Comparison of ENCODE assay signal across 1 cellular context in the genomic region with DNA sequence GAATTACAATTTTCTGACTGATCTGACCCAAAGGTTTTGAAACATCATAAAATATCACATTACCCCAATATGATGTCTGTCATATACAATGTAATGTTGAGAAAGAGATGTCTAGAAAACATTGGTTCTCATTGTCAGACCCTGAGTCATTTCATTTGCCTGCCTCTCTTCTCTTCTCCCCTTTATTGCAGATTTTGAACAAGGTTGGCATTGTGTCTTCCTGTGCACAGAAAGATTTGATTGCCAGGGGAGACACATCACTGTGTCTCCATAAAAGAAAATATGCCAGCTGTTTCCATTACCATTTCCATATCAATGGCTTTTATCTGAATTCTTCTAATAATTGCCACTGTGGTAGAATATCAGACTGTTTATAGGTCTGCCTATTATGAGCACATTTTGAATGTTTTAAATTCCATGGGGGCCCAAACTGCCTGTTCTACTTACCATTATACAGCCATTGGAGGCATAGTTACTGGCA.
TF ChIP-seq lines count a peak whose summit lies in the region.

No MANE protein-coding gene starts in this region.

TF ChIP-seq in GM23338, 12 proteins besides CTCF, POLR2A, EP300 and RAD21:
- TF ChIP-seq, protein P1, sequence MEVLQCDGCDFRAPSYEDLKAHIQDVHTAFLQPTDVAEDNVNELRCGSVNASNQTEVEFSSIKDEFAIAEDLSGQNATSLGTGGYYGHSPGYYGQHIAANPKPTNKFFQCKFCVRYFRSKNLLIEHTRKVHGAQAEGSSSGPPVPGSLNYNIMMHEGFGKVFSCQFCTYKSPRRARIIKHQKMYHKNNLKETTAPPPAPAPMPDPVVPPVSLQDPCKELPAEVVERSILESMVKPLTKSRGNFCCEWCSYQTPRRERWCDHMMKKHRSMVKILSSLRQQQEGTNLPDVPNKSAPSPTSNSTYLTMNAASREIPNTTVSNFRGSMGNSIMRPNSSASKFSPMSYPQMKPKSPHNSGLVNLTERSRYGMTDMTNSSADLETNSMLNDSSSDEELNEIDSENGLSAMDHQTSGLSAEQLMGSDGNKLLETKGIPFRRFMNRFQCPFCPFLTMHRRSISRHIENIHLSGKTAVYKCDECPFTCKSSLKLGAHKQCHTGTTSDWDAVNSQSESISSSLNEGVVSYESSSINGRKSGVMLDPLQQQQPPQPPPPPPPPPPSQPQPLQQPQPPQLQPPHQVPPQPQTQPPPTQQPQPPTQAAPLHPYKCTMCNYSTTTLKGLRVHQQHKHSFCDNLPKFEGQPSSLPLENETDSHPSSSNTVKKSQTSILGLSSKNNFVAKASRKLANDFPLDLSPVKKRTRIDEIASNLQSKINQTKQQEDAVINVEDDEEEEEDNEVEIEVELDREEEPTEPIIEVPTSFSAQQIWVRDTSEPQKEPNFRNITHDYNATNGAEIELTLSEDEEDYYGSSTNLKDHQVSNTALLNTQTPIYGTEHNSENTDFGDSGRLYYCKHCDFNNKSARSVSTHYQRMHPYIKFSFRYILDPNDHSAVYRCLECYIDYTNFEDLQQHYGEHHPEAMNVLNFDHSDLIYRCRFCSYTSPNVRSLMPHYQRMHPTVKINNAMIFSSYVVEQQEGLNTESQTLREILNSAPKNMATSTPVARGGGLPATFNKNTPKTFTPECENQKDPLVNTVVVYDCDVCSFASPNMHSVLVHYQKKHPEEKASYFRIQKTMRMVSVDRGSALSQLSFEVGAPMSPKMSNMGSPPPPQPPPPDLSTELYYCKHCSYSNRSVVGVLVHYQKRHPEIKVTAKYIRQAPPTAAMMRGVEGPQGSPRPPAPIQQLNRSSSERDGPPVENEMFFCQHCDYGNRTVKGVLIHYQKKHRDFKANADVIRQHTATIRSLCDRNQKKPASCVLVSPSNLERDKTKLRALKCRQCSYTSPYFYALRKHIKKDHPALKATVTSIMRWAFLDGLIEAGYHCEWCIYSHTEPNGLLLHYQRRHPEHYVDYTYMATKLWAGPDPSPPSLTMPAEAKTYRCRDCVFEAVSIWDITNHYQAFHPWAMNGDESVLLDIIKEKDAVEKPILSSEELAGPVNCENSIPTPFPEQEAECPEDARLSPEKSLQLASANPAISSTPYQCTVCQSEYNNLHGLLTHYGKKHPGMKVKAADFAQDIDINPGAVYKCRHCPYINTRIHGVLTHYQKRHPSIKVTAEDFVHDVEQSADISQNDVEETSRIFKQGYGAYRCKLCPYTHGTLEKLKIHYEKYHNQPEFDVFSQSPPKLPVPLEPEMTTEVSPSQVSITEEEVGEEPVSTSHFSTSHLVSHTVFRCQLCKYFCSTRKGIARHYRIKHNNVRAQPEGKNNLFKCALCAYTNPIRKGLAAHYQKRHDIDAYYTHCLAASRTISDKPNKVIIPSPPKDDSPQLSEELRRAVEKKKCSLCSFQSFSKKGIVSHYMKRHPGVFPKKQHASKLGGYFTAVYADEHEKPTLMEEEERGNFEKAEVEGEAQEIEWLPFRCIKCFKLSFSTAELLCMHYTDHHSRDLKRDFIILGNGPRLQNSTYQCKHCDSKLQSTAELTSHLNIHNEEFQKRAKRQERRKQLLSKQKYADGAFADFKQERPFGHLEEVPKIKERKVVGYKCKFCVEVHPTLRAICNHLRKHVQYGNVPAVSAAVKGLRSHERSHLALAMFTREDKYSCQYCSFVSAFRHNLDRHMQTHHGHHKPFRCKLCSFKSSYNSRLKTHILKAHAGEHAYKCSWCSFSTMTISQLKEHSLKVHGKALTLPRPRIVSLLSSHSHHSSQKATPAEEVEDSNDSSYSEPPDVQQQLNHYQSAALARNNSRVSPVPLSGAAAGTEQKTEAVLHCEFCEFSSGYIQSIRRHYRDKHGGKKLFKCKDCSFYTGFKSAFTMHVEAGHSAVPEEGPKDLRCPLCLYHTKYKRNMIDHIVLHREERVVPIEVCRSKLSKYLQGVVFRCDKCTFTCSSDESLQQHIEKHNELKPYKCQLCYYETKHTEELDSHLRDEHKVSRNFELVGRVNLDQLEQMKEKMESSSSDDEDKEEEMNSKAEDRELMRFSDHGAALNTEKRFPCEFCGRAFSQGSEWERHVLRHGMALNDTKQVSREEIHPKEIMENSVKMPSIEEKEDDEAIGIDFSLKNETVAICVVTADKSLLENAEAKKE (CRISPR knock-in tag; IDR thresholded peaks at IDR 0.05) = no peak
- TF ChIP-seq, protein P2, sequence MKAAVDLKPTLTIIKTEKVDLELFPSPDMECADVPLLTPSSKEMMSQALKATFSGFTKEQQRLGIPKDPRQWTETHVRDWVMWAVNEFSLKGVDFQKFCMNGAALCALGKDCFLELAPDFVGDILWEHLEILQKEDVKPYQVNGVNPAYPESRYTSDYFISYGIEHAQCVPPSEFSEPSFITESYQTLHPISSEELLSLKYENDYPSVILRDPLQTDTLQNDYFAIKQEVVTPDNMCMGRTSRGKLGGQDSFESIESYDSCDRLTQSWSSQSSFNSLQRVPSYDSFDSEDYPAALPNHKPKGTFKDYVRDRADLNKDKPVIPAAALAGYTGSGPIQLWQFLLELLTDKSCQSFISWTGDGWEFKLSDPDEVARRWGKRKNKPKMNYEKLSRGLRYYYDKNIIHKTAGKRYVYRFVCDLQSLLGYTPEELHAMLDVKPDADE (IDR thresholded peaks at IDR 0.05) = no peak
- TF ChIP-seq, protein P3, sequence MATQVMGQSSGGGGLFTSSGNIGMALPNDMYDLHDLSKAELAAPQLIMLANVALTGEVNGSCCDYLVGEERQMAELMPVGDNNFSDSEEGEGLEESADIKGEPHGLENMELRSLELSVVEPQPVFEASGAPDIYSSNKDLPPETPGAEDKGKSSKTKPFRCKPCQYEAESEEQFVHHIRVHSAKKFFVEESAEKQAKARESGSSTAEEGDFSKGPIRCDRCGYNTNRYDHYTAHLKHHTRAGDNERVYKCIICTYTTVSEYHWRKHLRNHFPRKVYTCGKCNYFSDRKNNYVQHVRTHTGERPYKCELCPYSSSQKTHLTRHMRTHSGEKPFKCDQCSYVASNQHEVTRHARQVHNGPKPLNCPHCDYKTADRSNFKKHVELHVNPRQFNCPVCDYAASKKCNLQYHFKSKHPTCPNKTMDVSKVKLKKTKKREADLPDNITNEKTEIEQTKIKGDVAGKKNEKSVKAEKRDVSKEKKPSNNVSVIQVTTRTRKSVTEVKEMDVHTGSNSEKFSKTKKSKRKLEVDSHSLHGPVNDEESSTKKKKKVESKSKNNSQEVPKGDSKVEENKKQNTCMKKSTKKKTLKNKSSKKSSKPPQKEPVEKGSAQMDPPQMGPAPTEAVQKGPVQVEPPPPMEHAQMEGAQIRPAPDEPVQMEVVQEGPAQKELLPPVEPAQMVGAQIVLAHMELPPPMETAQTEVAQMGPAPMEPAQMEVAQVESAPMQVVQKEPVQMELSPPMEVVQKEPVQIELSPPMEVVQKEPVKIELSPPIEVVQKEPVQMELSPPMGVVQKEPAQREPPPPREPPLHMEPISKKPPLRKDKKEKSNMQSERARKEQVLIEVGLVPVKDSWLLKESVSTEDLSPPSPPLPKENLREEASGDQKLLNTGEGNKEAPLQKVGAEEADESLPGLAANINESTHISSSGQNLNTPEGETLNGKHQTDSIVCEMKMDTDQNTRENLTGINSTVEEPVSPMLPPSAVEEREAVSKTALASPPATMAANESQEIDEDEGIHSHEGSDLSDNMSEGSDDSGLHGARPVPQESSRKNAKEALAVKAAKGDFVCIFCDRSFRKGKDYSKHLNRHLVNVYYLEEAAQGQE (IDR thresholded peaks at IDR 0.05; ENCODE audit: unreplicated experiment) = no peak
- TF ChIP-seq EZH2 (IDR thresholded peaks at IDR 0.05; ENCODE audit: low read depth, unreplicated experiment) (no peak), JUNB (IDR thresholded peaks at IDR 0.05; ENCODE audit: unreplicated experiment) (no peak), NANOG (IDR thresholded peaks at IDR 0.05; ENCODE audit: borderline replicate concordance) (no peak), EZH2phosphoT487 (IDR thresholded peaks at IDR 0.05; ENCODE audit: unreplicated experiment) (no peak), POLR2AphosphoS5 (IDR thresholded peaks at IDR 0.05; ENCODE audit: low read depth) (no peak), STAT1 (IDR thresholded peaks at IDR 0.05; ENCODE audit: unreplicated experiment) (no peak), ZNF114 (CRISPR knock-in tag; IDR thresholded peaks at IDR 0.05) (no peak), CREB1 (CRISPR knock-in tag; IDR thresholded peaks at IDR 0.05; ENCODE audit: low read depth) (no peak), ZNF331 (CRISPR knock-in tag; IDR thresholded peaks at IDR 0.05; ENCODE audit: low read depth) (no peak)
